Comparison of ENCODE assay signal across 9 cellular contexts in genomic region chr3:117036259-117036799, GRCh38.
DNase-seq lines count a peak whose midpoint lies in the region; ATAC-seq, FAIRE-seq and TF ChIP-seq lines count a peak whose summit lies in the region.
"Had no signal": no experiment of that assay in that cellular context is flagged by ENCODE, and none has a peak within 500 bp of the region (broad histone marks: within the 10 kb centered on the region; RNA-seq: fewer than 3 reads in every experiment).

No MANE protein-coding gene starts in this region.

- H3K4me2 ChIP-seq in HepG2 (ENCODE audit: low read depth, low read length) = no peak overlapping the region

- H3K9me3 ChIP-seq in liver (ENCODE audit: control insufficient read depth in 4 of 4, low read length in 3 of 4) (no peaks in the 10 kb centered on the region), HepG2 (ENCODE audit: low read length) (no peaks in the 10 kb centered on the region), lung (ENCODE audit: control insufficient read depth in 2 of 2, insufficient read depth in 1 of 2, low read length in 1 of 2) (no peaks in the 10 kb centered on the region)

- no peak for ATAC-seq in HepG2
- peak; percentile 80 for ATAC-seq in lung (ENCODE audit: insufficient read depth, low FRiP score)

- H3K9ac ChIP-seq in liver (ENCODE audit: low read depth in 1 of 2, low read length in 2 of 2) (no peak overlapping the region), HepG2 (ENCODE audit: insufficient read depth, low read depth, low read length) (no peak overlapping the region)

- TF ChIP-seq POLR2A in HepG2 (IDR thresholded peaks at IDR 0.05; ENCODE audit: insufficient read depth in 1 of 2, low read depth in 2 of 2, low read length in 2 of 2) = no peak

- no peaks in the 10 kb centered on the region for H3K4me1 ChIP-seq in liver (ENCODE audit: control insufficient read depth in 4 of 4, insufficient read depth in 4 of 4, low read length in 3 of 4)
- no peaks in the 10 kb centered on the region for H3K4me1 ChIP-seq in HepG2 (ENCODE audit: insufficient read depth, low read length)
- H3K4me1 ChIP-seq in lung (ENCODE audit: control insufficient read depth in 2 of 2, insufficient read depth in 2 of 2, low read length in 2 of 2) = peaks cover 0 to 5% of the 10 kb centered on the region in 2 donors

- DNase-seq in HepG2 (ENCODE audit: low spot score) (no peak), amniotic stem cell (lab: John Stamatoyannopoulos, UW) (peak; percentile 46), lung (ENCODE audit: low spot score) (peak; percentile 41), HuH-7.5 (ENCODE audit: low spot score) (no peak), cortex of kidney (lab: John Stamatoyannopoulos, UW) (no peak), DMS53 treated with DMSO at 0.1 percent for 48 hours (lab: John Stamatoyannopoulos, UW; ENCODE audit: unreplicated experiment) (no peak), D721Med (ENCODE audit: insufficient read length, low spot score) (no peak)
- DNase-seq: ACHN had no signal

- H3K4me3 ChIP-seq in liver (ENCODE audit: low read depth in 1 of 3, low read length in 3 of 3) (no peak overlapping the region), HepG2 (replicated peaks in 1 of 3; ENCODE audit: insufficient read depth in 1 of 3, low read depth in 2 of 3, low read length in 3 of 3) (no peak overlapping the region), lung (no peak overlapping the region)

- POLR2A ChIA-PET in HepG2 (lab: Yijun Ruan, JAX) = no interaction called here

- H3K27ac ChIP-seq in liver (ENCODE audit: low read depth in 1 of 2, low read length in 2 of 2) (no peak overlapping the region), HepG2 (ENCODE audit: extremely low read length, insufficient read depth, low read length) (no peak overlapping the region), lung (ENCODE audit: low read depth in 1 of 2, low read length in 1 of 2) (no peak overlapping the region)

- TF ChIP-seq RAD21 in liver (IDR thresholded peaks at IDR 0.05) (no peak), HepG2 (CRISPR knock-in tag; IDR thresholded peaks at IDR 0.05) (no peak)

- no peaks in the 10 kb centered on the region for H3K79me2 ChIP-seq in HepG2 (ENCODE audit: insufficient read depth, low read length)

- 44% methylated on average over 4 of the region's 4 CpGs for WGBS in liver
- 15% methylated on average over 4 of the region's 4 CpGs for WGBS in HepG2 (ENCODE audit: low lambda C conversion rate)
- WGBS in lung, 2 donors = 20 to 31% methylated on average over 4 of the region's 4 CpGs

- no peak for FAIRE-seq in HepG2 (lab: Jason Lieb, UNC)
- no peak for FAIRE-seq in D721Med (lab: Jason Lieb, UNC)

- H2AFZ ChIP-seq in HepG2 (ENCODE audit: low read length) = no peak overlapping the region

- BruUV-seq in HepG2 (replicated peaks; lab: Mats Ljungman, UMichigan) = no TSS peak

- in situ Hi-C loops in HepG2 (cut with HindIII; ENCODE audit: extremely low pct_ligation_motif_present, low pct_unique_long_range_greater_than_20kb) = no loop called here

- H3K36me3 ChIP-seq in liver (ENCODE audit: control insufficient read depth in 4 of 4, insufficient read depth in 3 of 4, low read depth in 1 of 4, low read length in 3 of 4) (no peaks in the 10 kb centered on the region), HepG2 (replicated peaks in 1 of 2; ENCODE audit: control insufficient read depth in 1 of 2, insufficient read depth in 2 of 2, low read length in 2 of 2) (no peaks in the 10 kb centered on the region), lung (ENCODE audit: control insufficient read depth in 2 of 2, insufficient read depth in 2 of 2, low read length in 2 of 2) (no peaks in the 10 kb centered on the region)

- H3K27me3 ChIP-seq in liver (ENCODE audit: control insufficient read depth in 4 of 4, insufficient read depth in 4 of 4, low read length in 3 of 4) (no peaks in the 10 kb centered on the region), HepG2 (ENCODE audit: control insufficient read depth in 1 of 2, insufficient read depth in 2 of 2, low read length in 2 of 2) (no peaks in the 10 kb centered on the region), lung (ENCODE audit: control insufficient read depth, insufficient read depth) (no peaks in the 10 kb centered on the region)

- TF ChIP-seq CTCF in liver (IDR thresholded peaks at IDR 0.05; ENCODE audit: low read depth, low read length, missing input control) = no peak
- no peak for TF ChIP-seq CTCF in HepG2 (CRISPR knock-in tag; IDR thresholded peaks at IDR 0.05)
- TF ChIP-seq CTCF in lung (IDR thresholded peaks at IDR 0.05; ENCODE audit: control extremely low read depth, extremely low read depth) = no peak
- no peak for TF ChIP-seq CTCF in D721Med (IDR thresholded peaks at IDR 0.05; ENCODE audit: insufficient read depth, missing control alignments)

- H4K20me1 ChIP-seq in HepG2 (ENCODE audit: insufficient read depth, low read length) = no peaks in the 10 kb centered on the region

- no peak for TF ChIP-seq EP300 in HepG2 (IDR thresholded peaks at IDR 0.05; ENCODE audit: low read depth in 2 of 2, low read length in 2 of 2)
- no peak for TF ChIP-seq EP300 in HepG2 (CRISPR knock-in tag; IDR thresholded peaks at IDR 0.05; ENCODE audit: borderline replicate concordance)

- intact Hi-C loops in HepG2 (cut with micrococcal nuclease; ENCODE audit: unreplicated experiment) = no loop called here

- CTCF ChIA-PET in HepG2 (lab: Yijun Ruan, JAX; ENCODE audit: low intra/inter-chr PET ratio, low total read pairs) = no interaction called here

TF ChIP-seq in liver, 16 proteins besides CTCF, POLR2A, EP300 and RAD21 (continues in another document):
- TF ChIP-seq HNF4G (IDR thresholded peaks at IDR 0.05) = no peak
- TF ChIP-seq FOXA2 (IDR thresholded peaks at IDR 0.05) = no peak
- TF ChIP-seq SP1 (IDR thresholded peaks at IDR 0.05) = peak; percentile 9
- no peak for TF ChIP-seq MAX (IDR thresholded peaks at IDR 0.05)
- peak; percentile 77 for TF ChIP-seq NR2F2 (IDR thresholded peaks at IDR 0.05)
- peak in 1 of 2 donors; percentile 9 for TF ChIP-seq GABPA (IDR thresholded peaks at IDR 0.05 in 1 of 2, conservative IDR thresholded peaks at IDR 0.05 in 1 of 2)
- no peak for TF ChIP-seq ZBTB33 (IDR thresholded peaks at IDR 0.05)
- TF ChIP-seq YY1 (IDR thresholded peaks at IDR 0.05) = no peak
- TF ChIP-seq RXRA (IDR thresholded peaks at IDR 0.05) = no peak
- TF ChIP-seq TAF1 (conservative IDR thresholded peaks at IDR 0.05) = no peak
- TF ChIP-seq ATF3 (IDR thresholded peaks at IDR 0.05) = no peak
- no peak for TF ChIP-seq FOXA1 (IDR thresholded peaks at IDR 0.05)

TF ChIP-seq in HepG2, 621 proteins besides CTCF, POLR2A, EP300 and RAD21 (continues in another document):
- no peak for TF ChIP-seq ZNF597 (CRISPR knock-in tag; IDR thresholded peaks at IDR 0.05)
- TF ChIP-seq DMTF1 (CRISPR knock-in tag; IDR thresholded peaks at IDR 0.05) = no peak
- TF ChIP-seq FLYWCH1 (CRISPR knock-in tag; IDR thresholded peaks at IDR 0.05) = no peak
- TF ChIP-seq ZNF275 (CRISPR knock-in tag; IDR thresholded peaks at IDR 0.05; ENCODE audit: borderline replicate concordance) = no peak
- TF ChIP-seq MTA3 (CRISPR knock-in tag; IDR thresholded peaks at IDR 0.05) = no peak
- no peak for TF ChIP-seq ZNF777 (CRISPR knock-in tag; IDR thresholded peaks at IDR 0.05)
- no peak for TF ChIP-seq RFX5 (IDR thresholded peaks at IDR 0.05; ENCODE audit: low read depth, low read length)
- no peak for TF ChIP-seq ZNF468 (CRISPR knock-in tag; IDR thresholded peaks at IDR 0.05)
- no peak for TF ChIP-seq MYNN (CRISPR knock-in tag; IDR thresholded peaks at IDR 0.05; ENCODE audit: low read depth)
- TF ChIP-seq HNRNPH1 (optimal IDR thresholded peaks at IDR 0.05; ENCODE audit: low read depth, low read length) = no peak

Comparison
In these comparisons a context has a peak if more than half of its experiments do, and no peak if none do; other contexts are left out.
1. DNase-seq: peak in amniotic stem cell (single experiment) and lung (single experiment); none in HepG2 (single experiment), HuH-7.5 (single experiment), cortex of kidney (single experiment), DMS53 treated with DMSO at 0.1 percent for 48 hours (single experiment) and D721Med (single experiment).